27 cellular contexts compared by ENCODE assay signal in genomic region chr21:37425684-37426083, GRCh38. TPM values are rescaled to one million over a fixed set of nuclear protein-coding genes. Genes with fewer than 3 reads are reported as not detected.
DNase-seq lines count a peak whose midpoint lies in the region; ATAC-seq and TF ChIP-seq lines count a peak whose summit lies in the region.
"Had no signal": no experiment of that assay in that cellular context is flagged by ENCODE, and none has a peak within 500 bp of the region (broad histone marks: within the 10 kb centered on the region; RNA-seq: fewer than 3 reads in every experiment).

No MANE protein-coding gene starts in this region.

- peaks cover 28% of the 10 kb centered on the region for H3K36me3 Mint-ChIP-seq in activated naive CD4-positive, alpha-beta T cell treated with anti-CD3 and anti-CD28 coated beads, Interleukin-2, amount 50 U/mL, for 24 hours
- peaks cover 90% of the 10 kb centered on the region for H3K36me3 Mint-ChIP-seq in CD4-positive, alpha-beta T cell (ENCODE audit: low read depth)
- H3K36me3 Mint-ChIP-seq in activated T-helper 17 cell treated with anti-CD3 and anti-CD28 coated beads, Interleukin-2, amount 50 U/mL, for 72 hours (ENCODE audit: low read depth): peaks cover 86% of the 10 kb centered on the region
- H3K36me3 Mint-ChIP-seq in naive thymus-derived CD8-positive, alpha-beta T cell: peaks cover 11 to 77% (median 25%) of the 10 kb centered on the region in 3 donors

- no peaks in the 10 kb centered on the region for H3K27me3 ChIP-seq in CD4-positive, alpha-beta T cell (ENCODE audit: control insufficient read depth, insufficient read depth, low read length)
- H3K27me3 ChIP-seq: adrenal gland, tibial nerve had no signal

- H3K27ac Mint-ChIP-seq in activated naive CD4-positive, alpha-beta T cell treated with anti-CD3 and anti-CD28 coated beads, Interleukin-2, amount 50 U/mL, for 24 hours: peak overlapping the region; percentile 84
- H3K27ac Mint-ChIP-seq in CD4-positive, alpha-beta T cell: peak overlapping the region; percentile 37
- H3K27ac Mint-ChIP-seq in activated T-helper 17 cell treated with anti-CD3 and anti-CD28 coated beads, Interleukin-2, amount 50 U/mL, for 72 hours: peak overlapping the region; percentile 71
- peak overlapping the region in 7 of 10 donors; percentile 42 to 88 (median 72) for H3K27ac Mint-ChIP-seq in naive thymus-derived CD8-positive, alpha-beta T cell
- H3K27ac Mint-ChIP-seq: brain had no signal

- H3K27me3 Mint-ChIP-seq in activated naive CD4-positive, alpha-beta T cell treated with anti-CD3 and anti-CD28 coated beads, Interleukin-2, amount 50 U/mL, for 24 hours: no peaks in the 10 kb centered on the region
- no peaks in the 10 kb centered on the region for H3K27me3 Mint-ChIP-seq in CD4-positive, alpha-beta T cell
- H3K27me3 Mint-ChIP-seq in activated T-helper 17 cell treated with anti-CD3 and anti-CD28 coated beads, Interleukin-2, amount 50 U/mL, for 72 hours: no peaks in the 10 kb centered on the region
- H3K27me3 Mint-ChIP-seq in naive thymus-derived CD8-positive, alpha-beta T cell: no peaks in the 10 kb centered on the region
- H3K27me3 Mint-ChIP-seq: brain had no signal

- no peak for TF ChIP-seq CTCF in CD4-positive, alpha-beta T cell (IDR thresholded peaks at IDR 0.05)

- no peak for ATAC-seq in CD4-positive, alpha-beta T cell (ENCODE audit: poor library complexity)
- no peak for ATAC-seq in activated T-helper 17 cell treated with anti-CD3 and anti-CD28 coated beads, Interleukin-2, amount 50 U/mL, for 72 hours (replicated peaks)
- ATAC-seq in naive thymus-derived CD8-positive, alpha-beta T cell: no peak
- ATAC-seq in HG03045 (IDR thresholded peaks at IDR 0.05; ENCODE audit: unreplicated experiment) (no peak), HG03135 (IDR thresholded peaks at IDR 0.05; ENCODE audit: unreplicated experiment) (no peak)

- no peaks in the 10 kb centered on the region for H3K9me3 ChIP-seq in CD4-positive, alpha-beta T cell (ENCODE audit: control insufficient read depth, low read length)
- H3K9me3 ChIP-seq: adrenal gland, tibial nerve had no signal

- no peak overlapping the region for H3K27ac ChIP-seq in CD4-positive, alpha-beta T cell (ENCODE audit: low read depth, low read length)
- H3K27ac ChIP-seq: adrenal gland, skin epidermis, tibial nerve had no signal

- intact Hi-C loops in CD4-positive, alpha-beta T cell (cut with DNase I, micrococcal nuclease): no loop called here

- no peak for DNase-seq in activated naive CD4-positive, alpha-beta T cell treated with Interleukin-2 at 50 U/mL for 16 hours
- no peak for DNase-seq in CD4-positive, alpha-beta T cell
- DNase-seq in naive thymus-derived CD8-positive, alpha-beta T cell: no peak
- no peak for DNase-seq in NCI-H774 (lab: John Stamatoyannopoulos, UW)
- DNase-seq: activated CD4-positive, alpha-beta T cell treated with anti-CD3 and anti-CD28 coated beads for 1 hour; activated CD8-positive, alpha-beta memory T cell treated with anti-CD3 and anti-CD28 coated beads for 24 hours; activated gamma-delta T cell treated with Interleukin-2 at 50 U/mL for 16 hours; activated T-cell treated with anti-CD3 and anti-CD28 coated beads, Interleukin-2, amount 50 U/mL, for 1 hour; adrenal gland; AML-193; effector CD8-positive, alpha-beta T cell; H9; mesendoderm; NCI-H2081; NCI-H345; NCI-H82; nucleus accumbens; RPMI8226; stimulated activated CD8-positive, alpha-beta memory T cell treated with anti-CD3 and anti-CD28 coated beads, Interleukin-4, amount 100 ng/mL, for 48 hours; T-helper 1 cell had no signal

- CTCF ChIA-PET in CD4-positive, alpha-beta T cell (lab: Charles Lee): no interaction called here

- no peaks in the 10 kb centered on the region for H3K9me3 Mint-ChIP-seq in activated naive CD4-positive, alpha-beta T cell treated with anti-CD3 and anti-CD28 coated beads, Interleukin-2, amount 50 U/mL, for 24 hours
- no peaks in the 10 kb centered on the region for H3K9me3 Mint-ChIP-seq in CD4-positive, alpha-beta T cell
- H3K9me3 Mint-ChIP-seq in activated T-helper 17 cell treated with anti-CD3 and anti-CD28 coated beads, Interleukin-2, amount 50 U/mL, for 72 hours: no peaks in the 10 kb centered on the region
- peaks cover 0 to 4% (median 0%) of the 10 kb centered on the region in 9 donors for H3K9me3 Mint-ChIP-seq in naive thymus-derived CD8-positive, alpha-beta T cell

- H3K4me1 Mint-ChIP-seq in activated naive CD4-positive, alpha-beta T cell treated with anti-CD3 and anti-CD28 coated beads, Interleukin-2, amount 50 U/mL, for 24 hours: peaks cover 79% of the 10 kb centered on the region
- peaks cover 83% of the 10 kb centered on the region for H3K4me1 Mint-ChIP-seq in CD4-positive, alpha-beta T cell (ENCODE audit: low read depth)
- peaks cover 32% of the 10 kb centered on the region for H3K4me1 Mint-ChIP-seq in activated T-helper 17 cell treated with anti-CD3 and anti-CD28 coated beads, Interleukin-2, amount 50 U/mL, for 72 hours
- H3K4me1 Mint-ChIP-seq in naive thymus-derived CD8-positive, alpha-beta T cell: peaks cover 30 to 77% (median 68%) of the 10 kb centered on the region in 4 donors

- POLR2A ChIA-PET in CD4-positive, alpha-beta T cell (lab: Charles Lee): no interaction called here
- POLR2A ChIA-PET in naive thymus-derived CD8-positive, alpha-beta T cell (lab: Charles Lee): no interaction called here

- no peak overlapping the region for H3K4me3 Mint-ChIP-seq in activated naive CD4-positive, alpha-beta T cell treated with anti-CD3 and anti-CD28 coated beads, Interleukin-2, amount 50 U/mL, for 24 hours
- H3K4me3 Mint-ChIP-seq in CD4-positive, alpha-beta T cell: no peak overlapping the region
- no peak overlapping the region for H3K4me3 Mint-ChIP-seq in activated T-helper 17 cell treated with anti-CD3 and anti-CD28 coated beads, Interleukin-2, amount 50 U/mL, for 72 hours
- peak overlapping the region in 1 of 10 donors; percentile 20 for H3K4me3 Mint-ChIP-seq in naive thymus-derived CD8-positive, alpha-beta T cell
- H3K4me3 Mint-ChIP-seq: brain, H9 had no signal

RNA-seq across cellular contexts. Expression of gene DYRK1A, which starts 59.1 kb away (rescaled TPM):
- 100 to 1,000 TPM; 135 to 145 TPM for total RNA-seq in CD4-positive, alpha-beta T cell
- 10 to 100 TPM; 55.6 to 59.9 TPM for total RNA-seq in activated T-helper 17 cell treated with anti-CD3 and anti-CD28 coated beads, Interleukin-2, amount 50 U/mL, for 72 hours
- 100 to 1,000 TPM; 140 to 146 TPM for total RNA-seq in naive thymus-derived CD8-positive, alpha-beta T cell
- 1 to 10 TPM; 1.8 to 5.4 (median 2.2) TPM for polyA plus RNA-seq in naive thymus-derived CD8-positive, alpha-beta T cell
